In the genomic region with DNA sequence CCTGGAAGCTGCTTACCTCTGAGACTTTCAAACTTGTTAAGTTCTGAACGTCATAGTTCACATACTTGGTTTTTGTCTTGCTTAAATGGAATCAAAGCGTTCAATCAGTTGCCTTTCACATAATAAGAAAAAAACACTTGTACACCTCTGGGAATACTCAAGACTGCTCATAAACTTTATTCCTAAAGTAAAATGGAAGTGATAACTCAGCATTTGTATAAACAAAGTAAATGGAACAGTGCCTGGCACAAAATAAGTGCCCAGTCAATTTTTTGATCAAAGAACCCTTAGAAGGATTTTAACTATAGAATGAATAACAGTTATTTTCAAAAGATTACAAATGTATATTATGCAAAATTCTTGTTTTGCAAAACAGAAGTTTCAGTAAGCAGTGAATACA, we compare ENCODE assay signal across 9 cellular contexts. TPM values are rescaled to one million over a fixed set of nuclear protein-coding genes. Genes with fewer than 3 reads are reported as not detected.
DNase-seq lines count a peak whose midpoint lies in the region; ATAC-seq, FAIRE-seq and TF ChIP-seq lines count a peak whose summit lies in the region.
"Had no signal": no experiment of that assay in that cellular context is flagged by ENCODE, and none has a peak within 500 bp of the region (broad histone marks: within the 10 kb centered on the region; RNA-seq: fewer than 3 reads in every experiment).

No MANE protein-coding gene starts in this region.

- no peak for FAIRE-seq in GM19239 (lab: Jason Lieb, UNC)

- intact Hi-C loops in esophagus muscularis mucosa (cut with DNase I), result no loop called here

- H3K9me3 ChIP-seq in DND-41 (ENCODE audit: insufficient read depth, low read length, severe bottlenecking) (no peaks in the 10 kb centered on the region), SJCRH30 (replicated peaks) (no peaks in the 10 kb centered on the region), esophagus muscularis mucosa (no peaks in the 10 kb centered on the region), trophoblast cell (ENCODE audit: insufficient read depth, low read depth, low read length) (peaks cover 2% of the 10 kb centered on the region)

- DNase-seq in DND-41 (no peak), SJCRH30 (no peak), esophagus muscularis mucosa (ENCODE audit: extremely low spot score) (no peak), trophoblast cell (no peak), MV-4-11 (lab: John Stamatoyannopoulos, UW) (no peak), GM19239 (ENCODE audit: insufficient read length, low spot score) (no peak), COLO829 (ENCODE audit: low spot score) (no peak), anterior cingulate cortex (lab: John Stamatoyannopoulos, UW) (no peak)

- no peak overlapping the region for H4K8ac ChIP-seq in trophoblast cell (ENCODE audit: low read depth, low read length)

- peak overlapping the region; percentile 81 for H2AFZ ChIP-seq in DND-41 (ENCODE audit: low read depth, low read length)
- no peak overlapping the region for H2AFZ ChIP-seq in trophoblast cell (ENCODE audit: insufficient read depth, low read length, poor library complexity)

- no peak overlapping the region for H3K14ac ChIP-seq in trophoblast cell (ENCODE audit: low read length)

- H3K4me3 ChIP-seq in DND-41 (ENCODE audit: low read depth in 1 of 2, low read length in 2 of 2) (peak overlapping the region; percentile 90 to 99), SJCRH30 (peak overlapping the region; percentile 99), esophagus muscularis mucosa (peak overlapping the region; percentile 80 to 97 (median 95)), trophoblast cell (ENCODE audit: low read depth, low read length) (peak overlapping the region; percentile 95)

- H3K79me1 ChIP-seq in trophoblast cell (ENCODE audit: low read length), result peaks cover 13% of the 10 kb centered on the region

- no peak overlapping the region for H4K12ac ChIP-seq in trophoblast cell (ENCODE audit: low read depth, low read length)

- peak overlapping the region; percentile 82 for H3K27ac ChIP-seq in DND-41 (ENCODE audit: low read length)
- H3K27ac ChIP-seq in SJCRH30, result no peak overlapping the region
- peak overlapping the region; percentile 93 to 99 (median 98) for H3K27ac ChIP-seq in esophagus muscularis mucosa (replicated peaks in 1 of 4)
- peak overlapping the region; percentile 94 for H3K27ac ChIP-seq in trophoblast cell (ENCODE audit: low read depth, low read length)

- no peak overlapping the region for H3K4ac ChIP-seq in trophoblast cell (ENCODE audit: low read depth, low read length)

- 14% methylated on average over 2 of the region's 2 CpGs for WGBS in esophagus muscularis mucosa
- no CpG with 5 or more reads among the region's 2 CpGs for WGBS in trophoblast cell (ENCODE audit: extremely low coverage, insufficient coverage, insufficient read length)

- H3K27me3 ChIP-seq in DND-41 (ENCODE audit: insufficient read depth, low read length, poor library complexity), result no peaks in the 10 kb centered on the region
- H3K27me3 ChIP-seq in SJCRH30, result no peaks in the 10 kb centered on the region
- no peaks in the 10 kb centered on the region for H3K27me3 ChIP-seq in esophagus muscularis mucosa
- no peaks in the 10 kb centered on the region for H3K27me3 ChIP-seq in trophoblast cell (ENCODE audit: insufficient read depth, low read length)

- peak overlapping the region; percentile 86 for H3K9ac ChIP-seq in DND-41 (ENCODE audit: low read depth, low read length)
- no peak overlapping the region for H3K9ac ChIP-seq in trophoblast cell (ENCODE audit: low read length)

- H2BK120ac ChIP-seq in trophoblast cell (ENCODE audit: insufficient read depth, low read length, poor library complexity), result no peak overlapping the region

- H3K4me2 ChIP-seq in DND-41 (ENCODE audit: insufficient read depth, low read length) (peak overlapping the region; percentile 83), trophoblast cell (ENCODE audit: low read length) (peak overlapping the region; percentile 52)

- no peak for TF ChIP-seq POLR2A in esophagus muscularis mucosa (IDR thresholded peaks at IDR 0.05; ENCODE audit: low read depth)

- no peak overlapping the region for H2AK5ac ChIP-seq in trophoblast cell (ENCODE audit: low read length)

- peaks cover 65% of the 10 kb centered on the region for H3K79me2 ChIP-seq in DND-41 (ENCODE audit: insufficient read depth, low read length)
- H3K79me2 ChIP-seq in trophoblast cell (ENCODE audit: control insufficient read depth, insufficient read depth, low read length, poor library complexity), result peaks cover 12% of the 10 kb centered on the region

- TF ChIP-seq CTCF in DND-41 (IDR thresholded peaks at IDR 0.05; ENCODE audit: borderline replicate concordance, extremely low read depth, low read length, poor library complexity, severe bottlenecking), result no peak
- no peak for TF ChIP-seq CTCF in esophagus muscularis mucosa (IDR thresholded peaks at IDR 0.05)

- H4K91ac ChIP-seq in trophoblast cell (ENCODE audit: low read depth, low read length), result no peak overlapping the region

- H4K20me1 ChIP-seq in DND-41 (ENCODE audit: insufficient read depth, low read length), result peaks cover 28% of the 10 kb centered on the region; the same call in 1 of the 2 replicates

- no peak for TF ChIP-seq EP300 in esophagus muscularis mucosa (IDR thresholded peaks at IDR 0.05)

- H3K36me3 ChIP-seq in DND-41 (ENCODE audit: insufficient read depth, low read length) (peaks cover 32% of the 10 kb centered on the region), SJCRH30 (0 out of 2 replicates have a peak, but pooled peaks cover 3% of the 10 kb centered on the region), esophagus muscularis mucosa (peaks cover 0 to 24% (median 14%) of the 10 kb centered on the region in 4 donors), trophoblast cell (ENCODE audit: control insufficient read depth in 1 of 2, insufficient read depth in 2 of 2, low read length in 2 of 2) (peaks cover 4 to 6% of the 10 kb centered on the region in 2 experiments)

- no peak overlapping the region for H2BK12ac ChIP-seq in trophoblast cell (ENCODE audit: low read length)

- no peak overlapping the region for H3K18ac ChIP-seq in trophoblast cell (ENCODE audit: low read length)

- no peak overlapping the region for H3K23ac ChIP-seq in trophoblast cell (ENCODE audit: low read length)

- no peak overlapping the region for H2BK5ac ChIP-seq in trophoblast cell (ENCODE audit: low read depth, low read length, poor library complexity)

- no peak for ATAC-seq in DND-41 (ENCODE audit: insufficient read depth, low read depth)

- peaks cover 48% of the 10 kb centered on the region for H3K4me1 ChIP-seq in DND-41 (ENCODE audit: insufficient read depth, low read length)
- H3K4me1 ChIP-seq in SJCRH30, result no peaks in the 10 kb centered on the region
- H3K4me1 ChIP-seq in esophagus muscularis mucosa, result peaks cover 26 to 58% (median 56%) of the 10 kb centered on the region in 4 donors
- peaks cover 3 to 4% of the 10 kb centered on the region in 2 experiments for H3K4me1 ChIP-seq in trophoblast cell (ENCODE audit: control insufficient read depth in 1 of 2, insufficient read depth in 2 of 2, low read length in 2 of 2)

RNA-seq across cellular contexts. Expression of a gene that starts 1.3 kb away (rescaled TPM):
- total RNA-seq in SJCRH30 (2014; rRNA removed; shearing (Covaris generic)), result 21.0 and 21.9 TPM in 2 replicates
- 10 to 100 TPM; 74.8 to 92.1 (median 76.4) TPM for total RNA-seq in esophagus muscularis mucosa
- polyA plus RNA-seq in trophoblast cell (2013), result 72.0 and 72.6 TPM in 2 replicates

RNA-seq across cellular contexts. Expression of a gene that starts 14.2 kb away (rescaled TPM):
- total RNA-seq in SJCRH30 (2014; rRNA removed; shearing (Covaris generic)), result 0.61 TPM in 1 of 2 replicates, not detected in the other
- total RNA-seq in esophagus muscularis mucosa, result 1 to 10 TPM in 1 of 4 donors, under 1 TPM in 2, not detected in 1; 0.50 to 3.7 (median 0.84) TPM
- polyA plus RNA-seq in trophoblast cell (2013), result 0.67 TPM in 2 replicates
- total RNA-seq: myocyte had no signal
